9 cellular contexts compared by ENCODE assay signal in genomic region chr1:107572674-107573205, GRCh38.
DNase-seq lines count a peak whose midpoint lies in the region; ATAC-seq and TF ChIP-seq lines count a peak whose summit lies in the region.
"Had no signal": no experiment of that assay in that cellular context is flagged by ENCODE, and none has a peak within 500 bp of the region (broad histone marks: within the 10 kb centered on the region; RNA-seq: fewer than 3 reads in every experiment).

No MANE protein-coding gene starts in this region.

- ATAC-seq in lung (ENCODE audit: insufficient read depth, low FRiP score) (peak; percentile 62), HG03378 (IDR thresholded peaks at IDR 0.05; ENCODE audit: unreplicated experiment) (no peak), heart left ventricle (no peak), GM18867 (IDR thresholded peaks at IDR 0.05; ENCODE audit: unreplicated experiment) (no peak)

- intact Hi-C loops in heart left ventricle (cut with DNase I), result no loop called here

- H3K27ac ChIP-seq in lung (ENCODE audit: low read depth in 1 of 2, low read length in 1 of 2) (no peak overlapping the region), heart left ventricle (peak overlapping the region in 1 of 12 donors; percentile 39)

- WGBS in lung, 2 donors, result 67 to 83% methylated on average over 3 of the region's 3 CpGs
- 73 to 83% (median 80%) methylated on average over 3 of the region's 3 CpGs for whole genome bisulfite sequencing in heart left ventricle, 4 donors

- H3K4me3 ChIP-seq in astrocyte of the spinal cord (ENCODE audit: low read depth, low read length), result no peak overlapping the region
- no peak overlapping the region for H3K4me3 ChIP-seq in lung
- H3K4me3 ChIP-seq in heart left ventricle, result no peak overlapping the region

- H3K9me3 ChIP-seq in lung (ENCODE audit: control insufficient read depth in 2 of 2, insufficient read depth in 1 of 2, low read length in 1 of 2) (peaks cover 0 to 2% of the 10 kb centered on the region in 2 donors), heart left ventricle (no peaks in the 10 kb centered on the region)

- no peak for TF ChIP-seq CTCF in astrocyte of the spinal cord (IDR thresholded peaks at IDR 0.05; ENCODE audit: low read depth, low read length)
- no peak for TF ChIP-seq CTCF in lung (IDR thresholded peaks at IDR 0.05; ENCODE audit: control extremely low read depth, extremely low read depth)
- no peak for TF ChIP-seq CTCF in heart left ventricle (IDR thresholded peaks at IDR 0.05)

- no peaks in the 10 kb centered on the region for H3K4me1 ChIP-seq in lung (ENCODE audit: control insufficient read depth in 2 of 2, insufficient read depth in 2 of 2, low read length in 2 of 2)
- no peaks in the 10 kb centered on the region for H3K4me1 ChIP-seq in heart left ventricle

- in situ Hi-C loops in astrocyte of the spinal cord (cut with HindIII; ENCODE audit: low sequenced_read_pairs), result no loop called here

- H3K36me3 ChIP-seq in lung (ENCODE audit: control insufficient read depth in 2 of 2, insufficient read depth in 2 of 2, low read length in 2 of 2), result no peaks in the 10 kb centered on the region
- H3K36me3 ChIP-seq in heart left ventricle, result no peaks in the 10 kb centered on the region

- H3K27me3 ChIP-seq in lung (ENCODE audit: control insufficient read depth, insufficient read depth) (no peaks in the 10 kb centered on the region), heart left ventricle (no peaks in the 10 kb centered on the region)

- peak; percentile 24 for DNase-seq in AG08396 (ENCODE audit: low spot score)
- DNase-seq in HT1080 (ENCODE audit: low read depth), result peak; percentile 81
- peak; percentile 83 for DNase-seq in astrocyte of the spinal cord (ENCODE audit: low read depth, low spot score)
- no peak for DNase-seq in lung (ENCODE audit: low spot score)
- no peak for DNase-seq in heart left ventricle
- DNase-seq in stimulated activated CD4-positive, alpha-beta T cell treated with anti-CD3 and anti-CD28 coated beads, Interleukin-4, amount 100 ng/mL, for 24 hours, result no peak
- DNase-seq: DND-41 had no signal

- TF ChIP-seq POLR2A in heart left ventricle (IDR thresholded peaks at IDR 0.05), result no peak

Comparison
In these comparisons a context has a peak if more than half of its experiments do, and no peak if none do; other contexts are left out.
1. DNase-seq: peak in AG08396 (single experiment), HT1080 (single experiment) and astrocyte of the spinal cord (single experiment); none in lung (single experiment), heart left ventricle (0 of 5) and stimulated activated CD4-positive, alpha-beta T cell treated with anti-CD3 and anti-CD28 coated beads, Interleukin-4, amount 100 ng/mL, for 24 hours (single experiment).